Comparison of ENCODE assay signal across 21 cellular contexts in the genomic region with DNA sequence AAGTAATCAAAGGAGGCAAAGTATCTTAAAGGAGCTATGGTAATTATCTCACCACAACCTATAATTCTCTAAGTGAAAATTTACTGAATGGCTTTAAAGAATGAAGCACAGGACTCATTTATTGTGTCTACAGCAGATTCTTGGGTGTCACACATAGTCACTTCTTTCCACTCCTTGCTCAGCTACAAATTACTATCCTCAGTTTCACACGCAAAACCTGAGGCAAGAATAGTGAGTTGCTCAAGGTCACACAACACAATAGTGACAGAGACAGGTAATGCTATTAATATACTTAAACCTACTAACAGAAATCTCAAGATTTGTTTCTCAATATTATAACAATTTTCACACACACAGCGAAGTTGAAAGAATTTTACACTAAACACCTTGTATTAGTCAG.
"Had no signal": no experiment of that assay in that cellular context is flagged by ENCODE, and none has a peak within 500 bp of the region (broad histone marks: within the 10 kb centered on the region; RNA-seq: fewer than 3 reads in every experiment).

No MANE protein-coding gene starts in this region.

- DNase-seq: hippocampal formation; kidney; left colon; left lung; lower lobe of right lung; mammary epithelial cell; mesenchymal stem cell; naive B cell; natural killer cell; nephron progenitor cell; occipital lobe; right lobe of liver; stimulated activated CD4-positive, alpha-beta T cell treated with anti-CD3 and anti-CD28 coated beads, Interleukin-1b, Interleukin-23, amount 100 ng/mL, for 48 hours; stimulated activated CD4-positive, alpha-beta T cell treated with anti-CD3 and anti-CD28 coated beads, Interleukin-2, amount 100 ng/mL, for 48 hours; stimulated activated CD4-positive, alpha-beta T cell treated with anti-CD3 and anti-CD28 coated beads, Interleukin-4, amount 100 ng/mL, for 4 hours; stimulated activated CD8-positive, alpha-beta memory T cell treated with anti-CD3 and anti-CD28 coated beads, Interleukin-4, amount 100 ng/mL, for 48 hours; stimulated activated naive CD4-positive, alpha-beta T cell treated with Interleukin-2 at 50 U/mL for 16 hours; stimulated activated naive CD8-positive, alpha-beta T cell treated with anti-CD3 and anti-CD28 coated beads, Interleukin-15, amount 100 ng/mL, for 72 hours; substantia nigra; uterus had no signal

- ATAC-seq: left colon; left lung; lower lobe of right lung; natural killer cell; right lobe of liver; stimulated activated memory B cell treated with anti-CD40 and anti-IgM and Interleukin-4, amounts not matched to agents 10 μg/mL and 1 μg/mL and 100 μg/mL, for 72 hours; stimulated activated naive CD8-positive, alpha-beta T cell treated with anti-CD3 and anti-CD28 coated beads, Interleukin-15, amount 100 ng/mL, for 72 hours had no signal
